In the genomic region with DNA sequence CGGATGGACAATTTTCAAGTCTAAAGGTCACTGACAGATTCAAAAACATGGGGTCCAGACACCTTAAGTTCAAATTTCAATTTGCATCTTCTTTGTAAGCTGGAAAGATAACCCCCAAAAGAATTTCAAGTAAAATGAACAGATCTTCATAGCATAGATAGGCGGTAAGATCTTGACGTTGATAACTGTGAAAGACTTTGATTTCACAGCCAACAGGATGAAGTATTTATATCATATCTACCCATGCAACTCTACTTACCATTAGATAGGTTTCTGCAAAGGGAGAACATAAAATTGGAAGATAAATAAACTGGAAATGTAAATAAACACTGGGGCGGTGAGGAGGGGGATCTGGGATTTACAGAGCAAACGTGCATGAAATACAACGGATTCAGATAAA, we compare ENCODE assay signal across 16 cellular contexts.
DNase-seq lines count a peak whose midpoint lies in the region; ATAC-seq and TF ChIP-seq lines count a peak whose summit lies in the region.
"Had no signal": no experiment of that assay in that cellular context is flagged by ENCODE, and none has a peak within 500 bp of the region (broad histone marks: within the 10 kb centered on the region; RNA-seq: fewer than 3 reads in every experiment).

No MANE protein-coding gene starts in this region.

- no peaks in the 10 kb centered on the region for H3K9me3 Mint-ChIP-seq in activated naive CD4-positive, alpha-beta T cell treated with anti-CD3 and anti-CD28 coated beads, Interleukin-2, amount 10 ng/mL, durations not matched to agents 7 days and 5 days
- no peaks in the 10 kb centered on the region for H3K9me3 Mint-ChIP-seq in GM23338
- no peaks in the 10 kb centered on the region for H3K9me3 Mint-ChIP-seq in activated naive CD8-positive, alpha-beta T cell treated with anti-CD3 and anti-CD28 coated beads, Interleukin-2, amount 50 U/mL, for 24 hours

- 0 out of 2 replicates have a peak overlapping the region, but pooled peaks have one; percentile 12 for H3K4me2 ChIP-seq in GM23338
- H3K4me2 ChIP-seq in parathyroid adenoma (ENCODE audit: low read length): no peak overlapping the region

- H3K36me3 ChIP-seq in GM23338 (ENCODE audit: insufficient read depth): no peaks in the 10 kb centered on the region
- H3K36me3 ChIP-seq in parathyroid adenoma (ENCODE audit: control insufficient read depth, insufficient read depth, low read length): no peaks in the 10 kb centered on the region

- no peaks in the 10 kb centered on the region for H4K20me1 ChIP-seq in GM23338 (replicated peaks; ENCODE audit: insufficient read depth)

- H3K9ac ChIP-seq in parathyroid adenoma: no peak overlapping the region

- H3K79me2 ChIP-seq in GM23338 (replicated peaks; ENCODE audit: insufficient read depth) (no peaks in the 10 kb centered on the region), parathyroid adenoma (no peaks in the 10 kb centered on the region)

- no peaks in the 10 kb centered on the region for H3K9me2 ChIP-seq in GM23338 (ENCODE audit: insufficient read depth)

- H3K4me1 Mint-ChIP-seq in activated naive CD4-positive, alpha-beta T cell treated with anti-CD3 and anti-CD28 coated beads, Interleukin-2, amount 10 ng/mL, durations not matched to agents 7 days and 5 days: peaks cover 39% of the 10 kb centered on the region
- peaks cover 16% of the 10 kb centered on the region for H3K4me1 Mint-ChIP-seq in GM23338
- H3K4me1 Mint-ChIP-seq in activated naive CD8-positive, alpha-beta T cell treated with anti-CD3 and anti-CD28 coated beads, Interleukin-2, amount 50 U/mL, for 24 hours: peaks cover 63% of the 10 kb centered on the region
- H3K4me1 Mint-ChIP-seq: B cell had no signal

- H3K27me3 Mint-ChIP-seq in activated naive CD4-positive, alpha-beta T cell treated with anti-CD3 and anti-CD28 coated beads, Interleukin-2, amount 10 ng/mL, durations not matched to agents 7 days and 5 days: no peaks in the 10 kb centered on the region
- H3K27me3 Mint-ChIP-seq in GM23338 (ENCODE audit: insufficient read depth, low read depth, poor library complexity): no peaks in the 10 kb centered on the region
- no peaks in the 10 kb centered on the region for H3K27me3 Mint-ChIP-seq in activated naive CD8-positive, alpha-beta T cell treated with anti-CD3 and anti-CD28 coated beads, Interleukin-2, amount 50 U/mL, for 24 hours
- H3K27me3 Mint-ChIP-seq: B cell had no signal

- no peaks in the 10 kb centered on the region for H3K9me3 ChIP-seq in parathyroid adenoma (ENCODE audit: control insufficient read depth, low read length)

- ATAC-seq in GM23338 (no peak), GM21360 (IDR thresholded peaks at IDR 0.05; ENCODE audit: unreplicated experiment) (no peak), HG02642 (IDR thresholded peaks at IDR 0.05; ENCODE audit: poor library complexity, unreplicated experiment) (no peak)
- ATAC-seq in activated naive CD8-positive, alpha-beta T cell treated with anti-CD3 and anti-CD28 coated beads, Interleukin-2, amount 50 U/mL, for 24 hours: no peak

- H3K27ac Mint-ChIP-seq in activated naive CD4-positive, alpha-beta T cell treated with anti-CD3 and anti-CD28 coated beads, Interleukin-2, amount 10 ng/mL, durations not matched to agents 7 days and 5 days: peak overlapping the region; percentile 15
- H3K27ac Mint-ChIP-seq in GM23338: no peak overlapping the region
- H3K27ac Mint-ChIP-seq in activated naive CD8-positive, alpha-beta T cell treated with anti-CD3 and anti-CD28 coated beads, Interleukin-2, amount 50 U/mL, for 24 hours: peak overlapping the region; percentile 38
- H3K27ac Mint-ChIP-seq: B cell had no signal

- CTCF ChIA-PET in activated naive CD4-positive, alpha-beta T cell treated with anti-CD3 and anti-CD28 coated beads, Interleukin-2, amount 10 ng/mL, durations not matched to agents 7 days and 5 days (lab: Charles Lee): no interaction called here

- no peak for DNase-seq in activated naive CD4-positive, alpha-beta T cell treated with anti-CD3 and anti-CD28 coated beads, Interleukin-2, amount 10 ng/mL, durations not matched to agents 7 days and 5 days
- DNase-seq in activated naive CD4-positive, alpha-beta T cell treated with anti-CD3 and anti-CD28 coated beads, Interleukin-2, amount 50 U/mL, for 16 hours: no peak
- DNase-seq in GM23338 (ENCODE audit: low spot score): no peak
- no peak for DNase-seq in activated naive CD8-positive, alpha-beta T cell treated with anti-CD3 and anti-CD28 coated beads, Interleukin-2, amount 50 U/mL, for 24 hours
- DNase-seq in NCI-H510A (lab: John Stamatoyannopoulos, UW): no peak
- DNase-seq: COR-L47, DMS153, NCI-H1417 treated with DMSO at 0.1 percent for 48 hours, NCI-H2029, NCI-H2171 treated with DMSO at 0.1 percent for 48 hours, NCI-H524, SHP77 treated with DMSO at 0.1 percent for 48 hours had no signal

- H2AFZ ChIP-seq in GM23338 (peak overlapping the region; percentile 89), parathyroid adenoma (peak overlapping the region; percentile 11)

- H3K4me1 ChIP-seq in GM23338 (ENCODE audit: insufficient read depth) (peaks cover 8% of the 10 kb centered on the region), parathyroid adenoma (peaks cover 4% of the 10 kb centered on the region)

- no peaks in the 10 kb centered on the region for H3F3A ChIP-seq in GM23338 (replicated peaks; ENCODE audit: low read depth)

- TF ChIP-seq CTCF in GM23338 (conservative IDR thresholded peaks at IDR 0.05; ENCODE audit: low read depth in 2 of 2): no peak
- no peak for TF ChIP-seq CTCF in parathyroid adenoma (IDR thresholded peaks at IDR 0.05)

- H3K27me3 ChIP-seq in GM23338 (ENCODE audit: insufficient read depth) (no peaks in the 10 kb centered on the region), parathyroid adenoma (ENCODE audit: control insufficient read depth, insufficient read depth, low read length) (no peaks in the 10 kb centered on the region)

- H3K4me3 Mint-ChIP-seq in activated naive CD4-positive, alpha-beta T cell treated with anti-CD3 and anti-CD28 coated beads, Interleukin-2, amount 10 ng/mL, durations not matched to agents 7 days and 5 days: no peak overlapping the region
- H3K4me3 Mint-ChIP-seq in GM23338: no peak overlapping the region
- H3K4me3 Mint-ChIP-seq in activated naive CD8-positive, alpha-beta T cell treated with anti-CD3 and anti-CD28 coated beads, Interleukin-2, amount 50 U/mL, for 24 hours: no peak overlapping the region
- H3K4me3 Mint-ChIP-seq: B cell had no signal

- H3K4me3 ChIP-seq in GM23338 (no peak overlapping the region), parathyroid adenoma (ENCODE audit: low read depth, low read length) (no peak overlapping the region)

- peak overlapping the region; percentile 60 for H3K27ac ChIP-seq in GM23338 (ENCODE audit: low read depth)
- no peak overlapping the region for H3K27ac ChIP-seq in parathyroid adenoma

- peaks cover 52% of the 10 kb centered on the region for H3K36me3 Mint-ChIP-seq in activated naive CD4-positive, alpha-beta T cell treated with anti-CD3 and anti-CD28 coated beads, Interleukin-2, amount 10 ng/mL, durations not matched to agents 7 days and 5 days
- H3K36me3 Mint-ChIP-seq in GM23338 (ENCODE audit: low read depth): no peaks in the 10 kb centered on the region
- H3K36me3 Mint-ChIP-seq in activated naive CD8-positive, alpha-beta T cell treated with anti-CD3 and anti-CD28 coated beads, Interleukin-2, amount 50 U/mL, for 24 hours (ENCODE audit: low read depth): peaks cover 10% of the 10 kb centered on the region

TF ChIP-seq in GM23338, 12 proteins besides CTCF, POLR2A, EP300 and RAD21:
- no peak for TF ChIP-seq EZH2phosphoT487 (IDR thresholded peaks at IDR 0.05; ENCODE audit: unreplicated experiment)
- no peak for TF ChIP-seq JUNB (IDR thresholded peaks at IDR 0.05; ENCODE audit: unreplicated experiment)
- no peak for TF ChIP-seq POLR2AphosphoS5 (IDR thresholded peaks at IDR 0.05; ENCODE audit: low read depth)
- no peak for TF ChIP-seq CREB1 (CRISPR knock-in tag; IDR thresholded peaks at IDR 0.05; ENCODE audit: low read depth)
- TF ChIP-seq, protein P1, sequence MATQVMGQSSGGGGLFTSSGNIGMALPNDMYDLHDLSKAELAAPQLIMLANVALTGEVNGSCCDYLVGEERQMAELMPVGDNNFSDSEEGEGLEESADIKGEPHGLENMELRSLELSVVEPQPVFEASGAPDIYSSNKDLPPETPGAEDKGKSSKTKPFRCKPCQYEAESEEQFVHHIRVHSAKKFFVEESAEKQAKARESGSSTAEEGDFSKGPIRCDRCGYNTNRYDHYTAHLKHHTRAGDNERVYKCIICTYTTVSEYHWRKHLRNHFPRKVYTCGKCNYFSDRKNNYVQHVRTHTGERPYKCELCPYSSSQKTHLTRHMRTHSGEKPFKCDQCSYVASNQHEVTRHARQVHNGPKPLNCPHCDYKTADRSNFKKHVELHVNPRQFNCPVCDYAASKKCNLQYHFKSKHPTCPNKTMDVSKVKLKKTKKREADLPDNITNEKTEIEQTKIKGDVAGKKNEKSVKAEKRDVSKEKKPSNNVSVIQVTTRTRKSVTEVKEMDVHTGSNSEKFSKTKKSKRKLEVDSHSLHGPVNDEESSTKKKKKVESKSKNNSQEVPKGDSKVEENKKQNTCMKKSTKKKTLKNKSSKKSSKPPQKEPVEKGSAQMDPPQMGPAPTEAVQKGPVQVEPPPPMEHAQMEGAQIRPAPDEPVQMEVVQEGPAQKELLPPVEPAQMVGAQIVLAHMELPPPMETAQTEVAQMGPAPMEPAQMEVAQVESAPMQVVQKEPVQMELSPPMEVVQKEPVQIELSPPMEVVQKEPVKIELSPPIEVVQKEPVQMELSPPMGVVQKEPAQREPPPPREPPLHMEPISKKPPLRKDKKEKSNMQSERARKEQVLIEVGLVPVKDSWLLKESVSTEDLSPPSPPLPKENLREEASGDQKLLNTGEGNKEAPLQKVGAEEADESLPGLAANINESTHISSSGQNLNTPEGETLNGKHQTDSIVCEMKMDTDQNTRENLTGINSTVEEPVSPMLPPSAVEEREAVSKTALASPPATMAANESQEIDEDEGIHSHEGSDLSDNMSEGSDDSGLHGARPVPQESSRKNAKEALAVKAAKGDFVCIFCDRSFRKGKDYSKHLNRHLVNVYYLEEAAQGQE (IDR thresholded peaks at IDR 0.05; ENCODE audit: unreplicated experiment): no peak
- TF ChIP-seq EZH2 (IDR thresholded peaks at IDR 0.05; ENCODE audit: low read depth, unreplicated experiment): no peak
